8 cellular contexts compared by ENCODE assay signal in genomic region chr12:54201001-54201794, GRCh38. TPM values are rescaled to one million over a fixed set of nuclear protein-coding genes. Genes with fewer than 3 reads are reported as not detected.
DNase-seq lines count a peak whose midpoint lies in the region; ATAC-seq and TF ChIP-seq lines count a peak whose summit lies in the region.

No MANE protein-coding gene starts in this region.

- H3K9me3 Mint-ChIP-seq in endothelial cell (ENCODE audit: unreplicated experiment): no peaks in the 10 kb centered on the region
- H3K9me3 Mint-ChIP-seq in naive B cell: peaks cover 0 to 2% (median 0%) of the 10 kb centered on the region in 7 donors

- no peak overlapping the region for H3K27ac ChIP-seq in HL-60 (replicated peaks)

- H3K27me3 Mint-ChIP-seq in endothelial cell (ENCODE audit: unreplicated experiment) (peaks cover 20% of the 10 kb centered on the region), naive B cell (peaks cover 68 to 92% (median 86%) of the 10 kb centered on the region in 3 donors)

- in situ Hi-C loops in G401 (cut with HindIII; ENCODE audit: low sequenced_read_pairs): loop anchor here (25.0 kb wide), 1 partner anchor 161 kb away; the partner anchor contains the start of gene GPR84

- TF ChIP-seq CTCF in HL-60 (IDR thresholded peaks at IDR 0.05; ENCODE audit: insufficient read depth, low read length) (peak; percentile 89), endothelial cell (IDR thresholded peaks at IDR 0.05; ENCODE audit: unreplicated experiment) (peak; percentile 97)

- peaks cover 22% of the 10 kb centered on the region for H3K27me3 ChIP-seq in HL-60 (ENCODE audit: insufficient read depth, poor library complexity, severe bottlenecking)

- no peaks in the 10 kb centered on the region for H3K36me3 Mint-ChIP-seq in endothelial cell (ENCODE audit: low read depth, unreplicated experiment)
- H3K36me3 Mint-ChIP-seq in naive B cell: peaks cover 4 to 7% of the 10 kb centered on the region in 2 donors

- H3K27ac Mint-ChIP-seq in endothelial cell (ENCODE audit: unreplicated experiment): no peak overlapping the region
- H3K27ac Mint-ChIP-seq in naive B cell: no peak overlapping the region

- ATAC-seq in naive B cell (ENCODE audit: low read depth in 2 of 2): peak; percentile 93 to 96
- peak; percentile 72 for ATAC-seq in stimulated activated naive CD8-positive, alpha-beta T cell treated with anti-CD3 and anti-CD28 coated beads, Interleukin-15, Interleukin-2, amounts not matched to agents 100 U/mL and 50 U/mL, for 24 hours

- H3K4me3 Mint-ChIP-seq in endothelial cell (ENCODE audit: unreplicated experiment) (no peak overlapping the region), naive B cell (peak overlapping the region in 1 of 8 donors; percentile 5)

- H3K4me1 Mint-ChIP-seq in endothelial cell (ENCODE audit: unreplicated experiment) (peaks cover 25% of the 10 kb centered on the region), naive B cell (peaks cover 8 to 17% (median 14%) of the 10 kb centered on the region in 3 donors)

- DNase-seq in G401 (ENCODE audit: low spot score): peak; percentile 66
- DNase-seq in HL-60 (ENCODE audit: low read depth in 1 of 2, low spot score in 1 of 2): peak in 1 of 2 experiments; percentile 72
- peak; percentile 27 for DNase-seq in NOMO-1 treated with dmso at 0.1 percent for 144 hours (lab: John Stamatoyannopoulos, UW; ENCODE audit: unreplicated experiment)
- peak in 2 of 3 experiments; percentile 37 to 53 for DNase-seq in activated CD8-positive, alpha-beta memory T cell treated with anti-CD3 and anti-CD28 coated beads for 48 hours (ENCODE audit: low read depth in 2 of 3, low spot score in 2 of 3)
- peak; percentile 84 for DNase-seq in endothelial cell (ENCODE audit: low spot score)
- peak; percentile 62 for DNase-seq in naive B cell
- peak; percentile 73 for DNase-seq in stimulated activated naive CD8-positive, alpha-beta T cell treated with anti-CD3 and anti-CD28 coated beads, Interleukin-15, Interleukin-2, amounts not matched to agents 100 U/mL and 50 U/mL, for 24 hours
- DNase-seq in NCI-H128 (lab: John Stamatoyannopoulos, UW; ENCODE audit: unreplicated experiment): no peak

- H3K4me3 ChIP-seq in HL-60 (replicated peaks; ENCODE audit: insufficient read depth, low read length): no peak overlapping the region

RNA-seq across cellular contexts. Expression of gene SMUG1, which starts 12.4 kb away (rescaled TPM):
- 52.2 and 64.7 TPM in 2 replicates for total RNA-seq in G401 (2014; rRNA removed; shearing (Covaris generic))
- total RNA-seq in endothelial cell (ENCODE audit: unreplicated experiment): 24.2 TPM
- polyA plus RNA-seq in naive B cell (ENCODE audit: low read depth in 6 of 6): 10 to 100 TPM; 27.3 to 44.4 (median 35.4) TPM
